9 cellular contexts compared by ENCODE assay signal in genomic region chr3:192879346-192880031, GRCh38. TPM values are rescaled to one million over a fixed set of nuclear protein-coding genes. Genes with fewer than 3 reads are reported as not detected.
A peak's percentile ranks its signal among the peaks of the same experiment; 100 is the strongest.
DNase-seq lines count a peak whose midpoint lies in the region; ATAC-seq and TF ChIP-seq lines count a peak whose summit lies in the region.
"Had no signal": no experiment of that assay in that cellular context is flagged by ENCODE, and none has a peak within 500 bp of the region (broad histone marks: within the 10 kb centered on the region; RNA-seq: fewer than 3 reads in every experiment).

No MANE protein-coding gene starts in this region.

- no peak for TF ChIP-seq CTCF in fibroblast of villous mesenchyme (IDR thresholded peaks at IDR 0.05; ENCODE audit: insufficient read depth, low read depth, low read length)

- H3K4me3 ChIP-seq in HAP-1 (no peak overlapping the region), fibroblast of villous mesenchyme (ENCODE audit: low read depth, low read length) (no peak overlapping the region)

- no peaks in the 10 kb centered on the region for H3K9me3 ChIP-seq in HAP-1

- ATAC-seq in HG03039 (IDR thresholded peaks at IDR 0.05; ENCODE audit: unreplicated experiment): no peak
- ATAC-seq in GM21423 (IDR thresholded peaks at IDR 0.05; ENCODE audit: unreplicated experiment): no peak

- H3K27me3 ChIP-seq in HAP-1 (ENCODE audit: low read depth): no peaks in the 10 kb centered on the region

- in situ Hi-C loops in HAP-1 (cut with MboI; ENCODE audit: low sequenced_read_pairs) (no loop called here), SK-MEL-5 (cut with HindIII; ENCODE audit: low pct_unique_long_range_greater_than_20kb, low sequenced_read_pairs) (no loop called here)

- DNase-seq in HAP-1 (ENCODE audit: low spot score in 2 of 2) (peak; percentile 85 to 94), SK-MEL-5 (ENCODE audit: low read depth, low spot score) (peak; percentile 87), fibroblast of villous mesenchyme (ENCODE audit: low read depth) (peak; percentile 91), renal cortical epithelial cell (ENCODE audit: low read depth) (peak; percentile 99), DMS114 treated with DMSO at 0.1 percent for 48 hours (lab: John Stamatoyannopoulos, UW; ENCODE audit: unreplicated experiment) (no peak), anterior cingulate cortex (lab: John Stamatoyannopoulos, UW) (no peak)
- DNase-seq: stimulated activated naive CD4-positive, alpha-beta T cell treated with Interleukin-2 at 50 U/mL for 16 hours had no signal

- H3K4me1 ChIP-seq in HAP-1: peaks cover 8% of the 10 kb centered on the region

- H3K36me3 ChIP-seq in HAP-1 (replicated peaks): no peaks in the 10 kb centered on the region

RNA-seq across cellular contexts. Expression of gene MB21D2, which starts 38.2 kb away (rescaled TPM):
- total RNA-seq in SK-MEL-5 (2014; rRNA removed; shearing (Covaris generic)): 9.5 and 9.9 TPM in 2 replicates
- 6.2 and 8.3 TPM in 2 replicates for polyA plus RNA-seq in SK-MEL-5 (2015; cell fraction: cytosol; rRNA removed)
- polyA plus RNA-seq in SK-MEL-5 (2015; cell fraction: nucleus; rRNA removed): 2.3 and 3.5 TPM in 2 replicates
- total RNA-seq in fibroblast of villous mesenchyme (21.6 and 25.0 TPM in 2 replicates), renal cortical epithelial cell (13.9 and 61.8 TPM in 2 replicates)

Comparison
In these comparisons a context has a peak if more than half of its experiments do, and no peak if none do; other contexts are left out.
1. DNase-seq: peak in HAP-1 (2 of 2), SK-MEL-5 (single experiment), fibroblast of villous mesenchyme (single experiment) and renal cortical epithelial cell (single experiment); none in DMS114 treated with DMSO at 0.1 percent for 48 hours (single experiment) and anterior cingulate cortex (0 of 58).